ENCODE assay signal across 9 cellular contexts in the genomic region with DNA sequence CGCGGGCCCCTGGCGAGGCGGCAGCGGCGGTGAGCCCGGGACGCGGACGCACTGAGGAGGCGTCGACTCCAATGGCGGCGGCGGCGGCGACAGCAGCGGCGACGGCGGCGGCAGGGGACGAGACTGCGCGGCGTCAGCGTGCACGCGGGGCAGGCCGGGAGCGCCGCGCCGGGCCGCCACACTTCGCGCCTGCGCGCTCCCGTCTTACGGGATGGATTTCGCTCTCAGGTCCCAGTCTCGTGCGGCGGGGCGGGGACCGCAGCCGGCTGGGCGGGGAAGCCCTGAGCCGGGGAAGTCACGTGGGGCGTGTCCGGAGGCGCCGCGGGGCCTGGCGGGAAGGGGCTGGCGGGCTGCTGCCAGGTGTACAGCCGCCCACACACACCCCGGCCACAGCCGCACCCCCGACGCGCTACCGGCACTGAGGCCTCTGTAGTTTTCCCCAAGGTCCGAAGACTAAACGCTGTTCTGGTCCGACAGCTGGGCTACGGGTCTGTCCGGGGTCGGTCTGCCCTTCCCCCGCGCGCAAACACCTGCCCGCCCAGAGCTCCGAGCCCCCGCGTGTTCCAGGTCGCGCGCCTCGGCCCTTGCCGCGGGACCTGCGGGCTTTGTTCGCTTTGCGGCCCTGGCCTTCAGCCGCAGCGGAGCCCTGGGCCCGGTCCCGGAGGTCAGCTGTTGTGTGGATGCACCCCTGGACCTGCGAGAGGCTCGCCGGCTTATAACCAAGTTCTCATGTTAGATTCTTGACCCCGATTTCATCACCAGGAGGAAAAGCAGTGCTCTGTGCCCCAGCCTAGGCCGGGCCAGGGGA. TPM values are rescaled to one million over a fixed set of nuclear protein-coding genes. Genes with fewer than 3 reads are reported as not detected.
DNase-seq lines count a peak whose midpoint lies in the region; ATAC-seq, FAIRE-seq and TF ChIP-seq lines count a peak whose summit lies in the region.
"Had no signal": no experiment of that assay in that cellular context is flagged by ENCODE, and none has a peak within 500 bp of the region (broad histone marks: within the 10 kb centered on the region; RNA-seq: fewer than 3 reads in every experiment).

A gene (minus strand): TSS at position 91 of the 808 bp plus-strand sequence. CDS start 239 bp downstream, outside the sequence.

- peaks cover 15% of the 10 kb centered on the region for H3K36me3 Mint-ChIP-seq in central memory CD8-positive, alpha-beta T cell (ENCODE audit: insufficient read depth)

- H3K4me1 Mint-ChIP-seq in central memory CD8-positive, alpha-beta T cell, result peaks cover 47% of the 10 kb centered on the region

- no peaks in the 10 kb centered on the region for H3K9me1 ChIP-seq in keratinocyte (ENCODE audit: control insufficient read depth, extremely low read depth, insufficient read depth, low read length)

- peaks cover 4% of the 10 kb centered on the region for H3K27me3 ChIP-seq in keratinocyte (ENCODE audit: control insufficient read depth, extremely low read depth, insufficient read depth, low read length)

- H3K79me2 ChIP-seq in keratinocyte (ENCODE audit: control insufficient read depth, insufficient read depth, low read length), result peaks cover 45% of the 10 kb centered on the region

- no peak for FAIRE-seq in keratinocyte (lab: Jason Lieb, UNC)
- FAIRE-seq: TTC549 had no signal

- no peak for TF ChIP-seq CTCF in keratinocyte (optimal IDR thresholded peaks at IDR 0.05 in 1 of 3, IDR thresholded peaks at IDR 0.05 in 1 of 3, conservative IDR thresholded peaks at IDR 0.05 in 1 of 3; ENCODE audit: extremely low read depth in 1 of 3, insufficient read depth in 2 of 3, low read length in 3 of 3)

- H3K4me2 ChIP-seq in keratinocyte (ENCODE audit: control insufficient read depth, extremely low read depth, insufficient read depth, low read depth, low read length), result peak within 1 kb of the TSS; percentile 68

- H3K4me3 ChIP-seq in keratinocyte (ENCODE audit: control insufficient read depth in 2 of 3, extremely low read depth in 1 of 3, insufficient read depth in 2 of 3, low read depth in 1 of 3, low read length in 3 of 3), result peak within 1 kb of the TSS; percentile 55 to 94 (median 88)

- peaks cover 18% of the 10 kb centered on the region for H3K4me1 ChIP-seq in keratinocyte (ENCODE audit: control insufficient read depth, extremely low read depth, insufficient read depth, low read length)

- H3K9me3 Mint-ChIP-seq in central memory CD8-positive, alpha-beta T cell, result no peaks in the 10 kb centered on the region

- dilution Hi-C loops in keratinocyte (cut with MboI; ENCODE audit: extremely low pct_ligation_motif_present, low sequenced_read_pairs), result no loop called here

- ATAC-seq in HG03378 (IDR thresholded peaks at IDR 0.05; ENCODE audit: unreplicated experiment), result peak; percentile 75
- ATAC-seq in activated CD4-positive, CD25-positive, alpha-beta regulatory T cell treated with anti-CD3 and anti-CD28 coated beads, Interleukin-2, amount 50 U/mL, for 24 hours, result peak; percentile 95
- ATAC-seq in central memory CD8-positive, alpha-beta T cell (replicated peaks; ENCODE audit: extremely low read depth, poor library complexity, severe bottlenecking), result peak; percentile 95

- peaks cover 9 to 18% of the 10 kb centered on the region in 2 experiments for H3K36me3 ChIP-seq in keratinocyte (ENCODE audit: control insufficient read depth in 2 of 2, extremely low read depth in 1 of 2, insufficient read depth in 2 of 2, low read length in 2 of 2)

- TF ChIP-seq POLR2A in GM19099 (IDR thresholded peaks at IDR 0.05; ENCODE audit: extremely low read depth, insufficient read length, low read depth), result peak; percentile 75

- peaks cover 19% of the 10 kb centered on the region for H4K20me1 ChIP-seq in keratinocyte (ENCODE audit: control insufficient read depth, extremely low read depth, insufficient read depth, low read length)

- H2AFZ ChIP-seq in keratinocyte (ENCODE audit: control insufficient read depth, low read length), result peak within 1 kb of the TSS; percentile 80

- no peaks in the 10 kb centered on the region for H3K9me3 ChIP-seq in keratinocyte (ENCODE audit: control insufficient read depth, low read depth, low read length)

- H3K4me3 Mint-ChIP-seq in central memory CD8-positive, alpha-beta T cell, result peak within 1 kb of the TSS; percentile 87

- H3K27ac ChIP-seq in keratinocyte (ENCODE audit: control insufficient read depth, insufficient read depth, low read length), result peak within 1 kb of the TSS; percentile 62

- peak; percentile 100 for DNase-seq in AG20443 (ENCODE audit: low spot score)
- peak; percentile 92 for DNase-seq in NCI-H446 treated with DMSO at 0.1 percent for 48 hours (lab: John Stamatoyannopoulos, UW)
- peak; percentile 82 to 93 for DNase-seq in central memory CD8-positive, alpha-beta T cell (ENCODE audit: low spot score in 2 of 2)
- peak; percentile 56 for DNase-seq in keratinocyte (ENCODE audit: low read depth, low spot score)
- peak; percentile 87 to 96 (median 92) for DNase-seq in stimulated activated CD4-positive, alpha-beta T cell treated with anti-CD3 and anti-CD28 coated beads, Interleukin-12 subunit alpha, Interleukin-12 subunit beta, amount 100 ng/mL, for 48 hours (ENCODE audit: low read depth in 2 of 3, low spot score in 1 of 3)

- H3K9ac ChIP-seq in keratinocyte (ENCODE audit: control insufficient read depth, extremely low read depth, insufficient read depth, low read length), result peak within 1 kb of the TSS; percentile 87

- H3K27ac Mint-ChIP-seq in central memory CD8-positive, alpha-beta T cell (ENCODE audit: low read depth), result peak within 1 kb of the TSS; percentile 92

- no peaks in the 10 kb centered on the region for H3K27me3 Mint-ChIP-seq in central memory CD8-positive, alpha-beta T cell

RNA-seq across cellular contexts. Expression of the gene that starts here (rescaled TPM):
- 23.4 to 34.8 TPM (median 26.4 TPM) in 3 replicates for polyA plus RNA-seq in keratinocyte
- 10.1 TPM for polyA plus RNA-seq in keratinocyte (2011; ENCODE audit: low read depth)
- 24.7 and 25.3 TPM in 2 replicates for polyA plus RNA-seq in keratinocyte (2011; cell fraction: cytosol; rRNA removed)
- 34.2 and 41.0 TPM in 2 replicates for polyA plus RNA-seq in keratinocyte (2011; cell fraction: nucleus; rRNA removed)
- 29.3 and 29.6 TPM in 2 replicates for polyA plus RNA-seq in keratinocyte (2012; ENCODE audit: low replicate concordance)
- polyA minus RNA-seq in keratinocyte, result 22.0 to 32.9 TPM (median 23.6 TPM) in 3 replicates
- polyA minus RNA-seq in keratinocyte (2011; cell fraction: cytosol; rRNA and poly(A)+ RNA removed), result 41.2 TPM
- polyA minus RNA-seq in keratinocyte (2011; cell fraction: nucleus; rRNA and poly(A)+ RNA removed), result 20.6 and 25.3 TPM in 2 replicates

Comparison
In these comparisons a context has a peak if more than half of its experiments do, and no peak if none do; other contexts are left out.
1. Peak in every context shown above with its lines: DNase-seq, ATAC-seq, H3K4me3 ChIP-seq and H3K27ac ChIP-seq.